ENCODE assay signal across 1 cellular context in genomic region chrX:150772150-150772970, GRCh38.
TF ChIP-seq lines count a peak whose summit lies in the region.

No MANE protein-coding gene starts in this region.

TF ChIP-seq in IMR-90, 13 proteins besides CTCF, POLR2A, EP300 and RAD21:
- TF ChIP-seq, protein P1, sequence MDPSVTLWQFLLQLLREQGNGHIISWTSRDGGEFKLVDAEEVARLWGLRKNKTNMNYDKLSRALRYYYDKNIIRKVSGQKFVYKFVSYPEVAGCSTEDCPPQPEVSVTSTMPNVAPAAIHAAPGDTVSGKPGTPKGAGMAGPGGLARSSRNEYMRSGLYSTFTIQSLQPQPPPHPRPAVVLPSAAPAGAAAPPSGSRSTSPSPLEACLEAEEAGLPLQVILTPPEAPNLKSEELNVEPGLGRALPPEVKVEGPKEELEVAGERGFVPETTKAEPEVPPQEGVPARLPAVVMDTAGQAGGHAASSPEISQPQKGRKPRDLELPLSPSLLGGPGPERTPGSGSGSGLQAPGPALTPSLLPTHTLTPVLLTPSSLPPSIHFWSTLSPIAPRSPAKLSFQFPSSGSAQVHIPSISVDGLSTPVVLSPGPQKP (IDR thresholded peaks at IDR 0.05; ENCODE audit: borderline replicate concordance, low read depth, low read length): no peak
- TF ChIP-seq USF2 (IDR thresholded peaks at IDR 0.05; ENCODE audit: low read depth, low read length): no peak
- TF ChIP-seq CEBPB (IDR thresholded peaks at IDR 0.05; ENCODE audit: low read depth, low read length): no peak
- no peak for TF ChIP-seq RFX5 (IDR thresholded peaks at IDR 0.05; ENCODE audit: low read depth, low read length)
- peak; percentile 38; the same call in 1 of the 2 replicates for TF ChIP-seq MAZ (IDR thresholded peaks at IDR 0.05; ENCODE audit: borderline replicate concordance, low read depth, low read length)
- TF ChIP-seq SMC3 (IDR thresholded peaks at IDR 0.05; ENCODE audit: low read depth, low read length): peak; percentile 81
- TF ChIP-seq BHLHE40 (IDR thresholded peaks at IDR 0.05; ENCODE audit: low read depth, low read length): no peak
- TF ChIP-seq NFE2L2 (IDR thresholded peaks at IDR 0.05; ENCODE audit: low read depth, low read length): no peak
- TF ChIP-seq MXI1 (IDR thresholded peaks at IDR 0.05; ENCODE audit: borderline replicate concordance, low read depth, low read length): no peak
- no peak for TF ChIP-seq RCOR1 (IDR thresholded peaks at IDR 0.05; ENCODE audit: insufficient replicate concordance, low read length)
- TF ChIP-seq CHD1 (IDR thresholded peaks at IDR 0.05; ENCODE audit: low read depth, low read length): no peak
- no peak for TF ChIP-seq MAFK (IDR thresholded peaks at IDR 0.05; ENCODE audit: low read depth, low read length)
- no peak for TF ChIP-seq FOS (IDR thresholded peaks at IDR 0.05; ENCODE audit: low read depth, low read length)
